Comparison of ENCODE assay signal across 25 cellular contexts in the genomic region with DNA sequence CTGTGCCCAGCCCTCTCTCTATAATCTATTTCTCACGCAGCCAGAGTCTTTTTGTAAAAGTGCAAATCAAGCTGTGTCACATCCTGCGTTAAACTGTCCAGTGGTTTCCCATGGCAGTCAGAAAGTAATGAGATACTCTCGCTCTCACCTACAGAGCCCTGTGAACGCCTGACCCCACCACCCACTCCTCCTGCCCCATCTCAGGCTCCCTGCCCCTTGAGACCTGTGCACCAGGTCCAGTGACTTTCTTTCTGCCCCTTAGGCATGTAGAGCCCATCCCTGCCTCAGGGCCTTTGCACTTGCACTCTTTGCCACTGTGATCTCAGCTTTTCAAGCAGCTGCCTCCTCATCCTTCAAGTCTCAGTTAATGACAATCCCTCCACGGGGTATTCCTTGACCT. TPM values are rescaled to one million over a fixed set of nuclear protein-coding genes. Genes with fewer than 3 reads are reported as not detected.
A peak's percentile ranks its signal among the peaks of the same experiment; 100 is the strongest.
DNase-seq lines count a peak whose midpoint lies in the region; ATAC-seq, FAIRE-seq and TF ChIP-seq lines count a peak whose summit lies in the region.
"Had no signal": no experiment of that assay in that cellular context is flagged by ENCODE, and none has a peak within 500 bp of the region (broad histone marks: within the 10 kb centered on the region; RNA-seq: fewer than 3 reads in every experiment).

No MANE protein-coding gene starts in this region.

- H3K27ac ChIP-seq in neural progenitor cell, result no peak overlapping the region

- intact Hi-C loops in activated CD4-positive, alpha-beta T cell treated with anti-CD3 and anti-CD28 coated beads for 36 hours (cut with DNase I, micrococcal nuclease), result no loop called here
- intact Hi-C loops in dendritic cell treated with granulocyte-macrophage colony-stimulating factor and Interleukin-4, amounts not matched to agents 40 ng/mL and 50 ng/mL, for 4 days (cut with micrococcal nuclease), result loop anchor here (10.0 kb wide), 2 partner anchors 52 to 58 kb away; a partner anchor contains a TSS

- no peak overlapping the region for H3K4me3 ChIP-seq in neural progenitor cell

- H3K27me3 ChIP-seq in neural progenitor cell, result no peaks in the 10 kb centered on the region

- H3K27ac Mint-ChIP-seq in activated CD4-positive, alpha-beta T cell treated with anti-CD3 and anti-CD28 coated beads for 36 hours, result peak overlapping the region; percentile 7
- peak overlapping the region; percentile 30 for H3K27ac Mint-ChIP-seq in dendritic cell treated with granulocyte-macrophage colony-stimulating factor and Interleukin-4, amounts not matched to agents 40 ng/mL and 50 ng/mL, for 4 days
- H3K27ac Mint-ChIP-seq in neural progenitor cell (peak overlapping the region; percentile 5), type B pancreatic cell (no peak overlapping the region)
- H3K27ac Mint-ChIP-seq: CD14-positive monocyte had no signal

- no peak for FAIRE-seq in HTR-8/SVneo (lab: Jason Lieb, UNC)
- FAIRE-seq: H1 had no signal

- H3K27me3 Mint-ChIP-seq in activated CD4-positive, alpha-beta T cell treated with anti-CD3 and anti-CD28 coated beads for 36 hours, result no peaks in the 10 kb centered on the region
- peaks cover 5% of the 10 kb centered on the region for H3K27me3 Mint-ChIP-seq in dendritic cell treated with granulocyte-macrophage colony-stimulating factor and Interleukin-4, amounts not matched to agents 40 ng/mL and 50 ng/mL, for 4 days
- H3K27me3 Mint-ChIP-seq in neural progenitor cell (ENCODE audit: insufficient read depth, low read depth), result peaks cover 9% of the 10 kb centered on the region
- peaks cover 5% of the 10 kb centered on the region for H3K27me3 Mint-ChIP-seq in type B pancreatic cell

- no peaks in the 10 kb centered on the region for H3K9me3 Mint-ChIP-seq in activated CD4-positive, alpha-beta T cell treated with anti-CD3 and anti-CD28 coated beads for 36 hours (ENCODE audit: low read depth)
- H3K9me3 Mint-ChIP-seq in dendritic cell treated with granulocyte-macrophage colony-stimulating factor and Interleukin-4, amounts not matched to agents 40 ng/mL and 50 ng/mL, for 4 days, result no peaks in the 10 kb centered on the region
- no peaks in the 10 kb centered on the region for H3K9me3 Mint-ChIP-seq in neural progenitor cell
- no peaks in the 10 kb centered on the region for H3K9me3 Mint-ChIP-seq in type B pancreatic cell
- H3K9me3 Mint-ChIP-seq: CD14-positive monocyte had no signal

- H3K4me1 Mint-ChIP-seq in activated CD4-positive, alpha-beta T cell treated with anti-CD3 and anti-CD28 coated beads for 36 hours, result peaks cover 36% of the 10 kb centered on the region
- peaks cover 57% of the 10 kb centered on the region for H3K4me1 Mint-ChIP-seq in dendritic cell treated with granulocyte-macrophage colony-stimulating factor and Interleukin-4, amounts not matched to agents 40 ng/mL and 50 ng/mL, for 4 days (ENCODE audit: low read depth)
- H3K4me1 Mint-ChIP-seq in neural progenitor cell, result peaks cover 22% of the 10 kb centered on the region
- peaks cover 18% of the 10 kb centered on the region for H3K4me1 Mint-ChIP-seq in type B pancreatic cell (ENCODE audit: unreplicated experiment)

- no peaks in the 10 kb centered on the region for H4K20me1 ChIP-seq in neural progenitor cell (ENCODE audit: low read depth)

- H3K36me3 ChIP-seq in neural progenitor cell, result no peaks in the 10 kb centered on the region
- H3K36me3 ChIP-seq: BE2C had no signal

- no peaks in the 10 kb centered on the region for H3K36me3 Mint-ChIP-seq in activated CD4-positive, alpha-beta T cell treated with anti-CD3 and anti-CD28 coated beads for 36 hours (ENCODE audit: low read depth)
- no peaks in the 10 kb centered on the region for H3K36me3 Mint-ChIP-seq in dendritic cell treated with granulocyte-macrophage colony-stimulating factor and Interleukin-4, amounts not matched to agents 40 ng/mL and 50 ng/mL, for 4 days (ENCODE audit: low read depth)
- H3K36me3 Mint-ChIP-seq in neural progenitor cell, result no peaks in the 10 kb centered on the region
- no peaks in the 10 kb centered on the region for H3K36me3 Mint-ChIP-seq in type B pancreatic cell
- H3K36me3 Mint-ChIP-seq: CD14-positive monocyte had no signal

- H3K9ac ChIP-seq in neural progenitor cell, result no peak overlapping the region

- no peaks in the 10 kb centered on the region for H3F3A ChIP-seq in neural progenitor cell (ENCODE audit: low read depth)

- no peak for TF ChIP-seq CTCF in neural progenitor cell (IDR thresholded peaks at IDR 0.05)
- TF ChIP-seq CTCF in type B pancreatic cell (conservative IDR thresholded peaks at IDR 0.05), result no peak

- no peaks in the 10 kb centered on the region for H3K9me3 ChIP-seq in neural progenitor cell (ENCODE audit: low read depth)
- H3K9me3 ChIP-seq: BE2C had no signal

- ATAC-seq in activated CD4-positive, alpha-beta T cell treated with anti-CD3 and anti-CD28 coated beads for 36 hours, result no peak

- no peak for DNase-seq in activated CD4-positive, alpha-beta T cell treated with anti-CD3 and anti-CD28 coated beads for 36 hours
- no peak for DNase-seq in activated CD4-positive, alpha-beta T cell treated with anti-CD3 and anti-CD28 coated beads for 4 hours
- peak; percentile 6 for DNase-seq in NCI-H69 (lab: John Stamatoyannopoulos, UW)
- no peak for DNase-seq in neural progenitor cell (ENCODE audit: low spot score)
- no peak for DNase-seq in NCI-H526 (lab: John Stamatoyannopoulos, UW)
- DNase-seq in HTR-8/SVneo (ENCODE audit: insufficient read length, low spot score), result no peak
- DNase-seq in type B pancreatic cell (ENCODE audit: extremely low spot score, unreplicated experiment), result no peak
- DNase-seq: 8988T, ACHN, BE2C, KBM-7, MV-4-11, NCI-H1105, NCI-H1436 treated with DMSO at 0.1 percent for 48 hours, NCI-H187 treated with DMSO at 0.1 percent for 48 hours, NCI-H2171 treated with DMSO at 0.1 percent for 48 hours, NCI-H345, NCI-H510A treated with DMSO at 0.1 percent for 48 hours, NCI-H774, SHP77 treated with DMSO at 0.1 percent for 48 hours had no signal

- no peak overlapping the region for H3K4me2 ChIP-seq in neural progenitor cell

- no peak overlapping the region for H2AFZ ChIP-seq in neural progenitor cell (replicated peaks)

- H3K4me3 Mint-ChIP-seq in activated CD4-positive, alpha-beta T cell treated with anti-CD3 and anti-CD28 coated beads for 36 hours, result no peak overlapping the region
- no peak overlapping the region for H3K4me3 Mint-ChIP-seq in dendritic cell treated with granulocyte-macrophage colony-stimulating factor and Interleukin-4, amounts not matched to agents 40 ng/mL and 50 ng/mL, for 4 days
- no peak overlapping the region for H3K4me3 Mint-ChIP-seq in neural progenitor cell
- no peak overlapping the region for H3K4me3 Mint-ChIP-seq in type B pancreatic cell
- H3K4me3 Mint-ChIP-seq: CD14-positive monocyte had no signal

- CTCF ChIA-PET in activated CD4-positive, alpha-beta T cell treated with anti-CD3 and anti-CD28 coated beads for 36 hours (lab: Charles Lee), result interaction anchor here (1.0 kb wide), 1 partner anchor 62 kb away, joined by 3 read pairs; no protein-coding TSS in a partner anchor

- POLR2A ChIA-PET in activated CD4-positive, alpha-beta T cell treated with anti-CD3 and anti-CD28 coated beads for 36 hours (lab: Charles Lee), result no interaction called here

- H3K79me2 ChIP-seq in neural progenitor cell (ENCODE audit: low read depth), result no peaks in the 10 kb centered on the region

- peaks cover 19% of the 10 kb centered on the region for H3K4me1 ChIP-seq in neural progenitor cell
- H3K4me1 ChIP-seq: BE2C had no signal

RNA-seq across cellular contexts. Expression of a gene that starts 58.3 kb away (rescaled TPM):
- 100 to 1,000 TPM; 102 to 120 TPM for total RNA-seq in activated CD4-positive, alpha-beta T cell treated with anti-CD3 and anti-CD28 coated beads for 36 hours
- total RNA-seq in neural progenitor cell (ENCODE audit: low replicate concordance) (2.5 and 3.8 TPM in 2 replicates), type B pancreatic cell (ENCODE audit: low replicate concordance) (3.0 and 6.6 TPM in 2 replicates)
- total RNA-seq: LHCN-M2, MCF 10A had no signal

Comparison
In these comparisons a context has a peak if more than half of its experiments do, and no peak if none do; other contexts are left out.
1. RNA of a gene that starts 58.3 kb away (total RNA-seq): 102 to 120 TPM in activated CD4-positive, alpha-beta T cell treated with anti-CD3 and anti-CD28 coated beads for 36 hours; 3.0 to 6.6 TPM in type B pancreatic cell and 2.5 to 3.8 TPM in neural progenitor cell; every median in the first group is over 10 times any median in the second.